Comparison of ENCODE assay signal across 8 cellular contexts in genomic region chr18:79395761-79396404, GRCh38. TPM values are rescaled to one million over a fixed set of nuclear protein-coding genes. Genes with fewer than 3 reads are reported as not detected.
DNase-seq lines count a peak whose midpoint lies in the region; ATAC-seq and TF ChIP-seq lines count a peak whose summit lies in the region.

Gene NFATC1 (plus strand): TSS chr18:79395930. CDS start chr18:79396225, 295 bp downstream.

- no peaks in the 10 kb centered on the region for H3K36me3 ChIP-seq in HEK293 (ENCODE audit: control insufficient read depth in 2 of 2, insufficient read depth in 1 of 2, low read length in 2 of 2)
- no peaks in the 10 kb centered on the region for H3K36me3 ChIP-seq in rectal smooth muscle tissue (ENCODE audit: control insufficient read depth, insufficient read depth, low read length)
- no peaks in the 10 kb centered on the region for H3K36me3 ChIP-seq in aorta (ENCODE audit: control insufficient read depth in 1 of 2, insufficient read depth in 2 of 2, low read length in 1 of 2)

- CTCF ChIA-PET in HEK293 (lab: Yijun Ruan, JAX), result interaction anchor here (0.7 kb wide), 2 partner anchors 14 to 134 kb away, joined by 3 read pairs; no protein-coding TSS in a partner anchor

- intact Hi-C loops in cardiac septum (cut with DNase I) (loop anchor here (2.0 to 5.0 kb wide), 3 partner anchors 113 to 191 kb away; no protein-coding TSS in a partner anchor), aorta (cut with DNase I) (loop anchor here in 1 of 2 donors (10.0 kb wide), 1 partner anchor 59 kb away; no protein-coding TSS in a partner anchor)

- POLR2A ChIA-PET in HEK293 (lab: Yijun Ruan, JAX), result interaction anchor here (1.0 to 1.6 kb wide), 2 partner anchors 32 to 89 kb away, joined by 4 to 5 read pairs; no protein-coding TSS in a partner anchor

- ATAC-seq in activated naive CD4-positive, alpha-beta T cell treated with anti-CD3 and anti-CD28 coated beads, Interleukin-2, amount 50 U/mL, for 72 hours, result peak; percentile 42 to 53
- ATAC-seq in aorta (ENCODE audit: low FRiP score), result peak; percentile 64

- peak within 1 kb of the TSS; percentile 81 to 93 for H3K27ac Mint-ChIP-seq in activated naive CD4-positive, alpha-beta T cell treated with anti-CD3 and anti-CD28 coated beads, Interleukin-2, amount 50 U/mL, for 72 hours

- no peak within 1 kb of the TSS for H3K9ac ChIP-seq in rectal smooth muscle tissue (ENCODE audit: low read length)

- H3K4me1 ChIP-seq in HEK293 (ENCODE audit: control insufficient read depth, insufficient read depth, low read length) (peaks cover 6% of the 10 kb centered on the region; the same call in 1 of the 2 replicates), rectal smooth muscle tissue (ENCODE audit: control insufficient read depth, insufficient read depth, low read length) (peaks cover 12% of the 10 kb centered on the region), aorta (ENCODE audit: control insufficient read depth in 1 of 2, insufficient read depth in 2 of 2, low read length in 2 of 2) (no peaks in the 10 kb centered on the region)

- H3K9me3 ChIP-seq in HEK293 (ENCODE audit: control insufficient read depth, insufficient read depth, low read depth, low read length) (no peaks in the 10 kb centered on the region), aorta (ENCODE audit: control insufficient read depth, low read length) (no peaks in the 10 kb centered on the region)

- no peaks in the 10 kb centered on the region for H3K27me3 ChIP-seq in rectal smooth muscle tissue (ENCODE audit: control insufficient read depth, insufficient read depth, low read length)
- no peaks in the 10 kb centered on the region for H3K27me3 ChIP-seq in aorta (ENCODE audit: control insufficient read depth in 1 of 2, insufficient read depth in 2 of 2, low read length in 1 of 2)

- no peaks in the 10 kb centered on the region for H3K9me3 Mint-ChIP-seq in activated naive CD4-positive, alpha-beta T cell treated with anti-CD3 and anti-CD28 coated beads, Interleukin-2, amount 50 U/mL, for 72 hours

- WGBS in aorta, 2 donors, result 0% methylated on average over 48 to 91 of the region's 91 CpGs

- TF ChIP-seq CTCF in C4-2B (conservative IDR thresholded peaks at IDR 0.05), result no peak
- no peak for TF ChIP-seq CTCF in HEK293 (tag by site-specific recombination; IDR thresholded peaks at IDR 0.05)

- H3K27ac ChIP-seq in C4-2B (peak within 1 kb of the TSS; percentile 2; the same call in 1 of the 2 replicates), HEK293 (ENCODE audit: extremely low read depth, low read depth, low read length) (peak within 1 kb of the TSS; percentile 81; the same call in 1 of the 2 replicates), rectal smooth muscle tissue (ENCODE audit: low read depth, low read length) (peak within 1 kb of the TSS; percentile 89), aorta (ENCODE audit: low read depth in 1 of 2, low read length in 2 of 2) (peak within 1 kb of the TSS; percentile 97)

- H3K4me3 ChIP-seq in HEK293 (ENCODE audit: low read depth, low read length), result peak within 1 kb of the TSS; percentile 48
- H3K4me3 ChIP-seq in rectal smooth muscle tissue (ENCODE audit: low read length), result peak within 1 kb of the TSS; percentile 64
- H3K4me3 ChIP-seq in aorta (ENCODE audit: low read length in 2 of 2), result peak within 1 kb of the TSS; percentile 58 to 81

- H3K36me3 Mint-ChIP-seq in activated naive CD4-positive, alpha-beta T cell treated with anti-CD3 and anti-CD28 coated beads, Interleukin-2, amount 50 U/mL, for 72 hours, result peaks cover 13 to 26% of the 10 kb centered on the region in 2 donors

- DNase-seq in RPMI8226 (peak; percentile 80), cardiac septum (ENCODE audit: low spot score) (peak; percentile 90), aorta (peak; percentile 91 to 97), NCI-H524 treated with DMSO at 0.1 percent for 48 hours (lab: John Stamatoyannopoulos, UW) (no peak)
- DNase-seq in activated naive CD4-positive, alpha-beta T cell treated with anti-CD3 and anti-CD28 coated beads, Interleukin-2, amount 50 U/mL, for 72 hours (ENCODE audit: low spot score in 2 of 2), result peak; percentile 82 to 89

TF ChIP-seq in HEK293, 187 proteins besides CTCF, POLR2A, EP300 and RAD21:
- no peak for TF ChIP-seq ZNF2 (tag by site-specific recombination; IDR thresholded peaks at IDR 0.05)
- 0 out of 2 replicates have a peak, but pooled peaks have one; percentile 20 for TF ChIP-seq ZNF660 (tag by site-specific recombination; IDR thresholded peaks at IDR 0.05)
- TF ChIP-seq SP3 (tag by site-specific recombination; IDR thresholded peaks at IDR 0.05), result peak; percentile 29; the same call in 1 of the 2 replicates
- no peak for TF ChIP-seq SP2 (tag by site-specific recombination; IDR thresholded peaks at IDR 0.05)
- TF ChIP-seq ZXDB (tag by site-specific recombination; IDR thresholded peaks at IDR 0.05), result peak; percentile 48; the same call in 1 of the 2 replicates
- 0 out of 2 replicates have a peak, but pooled peaks have one; percentile 19 for TF ChIP-seq ZSCAN30 (tag by site-specific recombination; IDR thresholded peaks at IDR 0.05)
- TF ChIP-seq ZNF140 (tag by site-specific recombination; IDR thresholded peaks at IDR 0.05), result no peak
- 0 out of 2 replicates have a peak, but pooled peaks have one; percentile 37 for TF ChIP-seq PBX3 (CRISPR knock-in tag; IDR thresholded peaks at IDR 0.05)
- 0 out of 2 replicates have a peak, but pooled peaks have one; percentile 32 for TF ChIP-seq ZNF629 (tag by site-specific recombination; IDR thresholded peaks at IDR 0.05)
- peak; percentile 31; the same call in 1 of the 2 replicates for TF ChIP-seq KLF10 (tag by site-specific recombination; IDR thresholded peaks at IDR 0.05)
- TF ChIP-seq, protein P1, sequence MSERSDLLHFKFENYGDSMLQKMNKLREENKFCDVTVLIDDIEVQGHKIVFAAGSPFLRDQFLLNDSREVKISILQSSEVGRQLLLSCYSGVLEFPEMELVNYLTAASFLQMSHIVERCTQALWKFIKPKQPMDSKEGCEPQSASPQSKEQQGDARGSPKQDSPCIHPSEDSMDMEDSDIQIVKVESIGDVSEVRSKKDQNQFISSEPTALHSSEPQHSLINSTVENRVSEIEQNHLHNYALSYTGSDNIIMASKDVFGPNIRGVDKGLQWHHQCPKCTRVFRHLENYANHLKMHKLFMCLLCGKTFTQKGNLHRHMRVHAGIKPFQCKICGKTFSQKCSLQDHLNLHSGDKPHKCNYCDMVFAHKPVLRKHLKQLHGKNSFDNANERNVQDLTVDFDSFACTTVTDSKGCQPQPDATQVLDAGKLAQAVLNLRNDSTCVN (tag by site-specific recombination; optimal IDR thresholded peaks at IDR 0.05), result peak; percentile 67
- TF ChIP-seq ZBTB20 (tag by site-specific recombination; IDR thresholded peaks at IDR 0.05), result peak; percentile 49; the same call in 1 of the 2 replicates

RNA-seq across cellular contexts. Expression of gene NFATC1, which starts in this region (rescaled TPM):
- 10 to 100 TPM; 89.4 to 94.8 TPM for total RNA-seq in activated naive CD4-positive, alpha-beta T cell treated with anti-CD3 and anti-CD28 coated beads, Interleukin-2, amount 50 U/mL, for 72 hours
- total RNA-seq in cardiac septum, result 16.4 TPM
- total RNA-seq in aorta, result 10 to 100 TPM; 37.2 to 39.2 TPM
- polyA plus RNA-seq in aorta, result 1 to 10 TPM; 2.0 to 7.2 TPM

Comparison
In these comparisons a context has a peak if more than half of its experiments do, and no peak if none do; other contexts are left out.
1. H3K27ac ChIP-seq: peak in every context shown above with its lines; median percentile 97 in aorta; 89 in rectal smooth muscle tissue; 81 in HEK293; 2 in C4-2B.